ENCODE assay signal across 19 cellular contexts in the genomic region with DNA sequence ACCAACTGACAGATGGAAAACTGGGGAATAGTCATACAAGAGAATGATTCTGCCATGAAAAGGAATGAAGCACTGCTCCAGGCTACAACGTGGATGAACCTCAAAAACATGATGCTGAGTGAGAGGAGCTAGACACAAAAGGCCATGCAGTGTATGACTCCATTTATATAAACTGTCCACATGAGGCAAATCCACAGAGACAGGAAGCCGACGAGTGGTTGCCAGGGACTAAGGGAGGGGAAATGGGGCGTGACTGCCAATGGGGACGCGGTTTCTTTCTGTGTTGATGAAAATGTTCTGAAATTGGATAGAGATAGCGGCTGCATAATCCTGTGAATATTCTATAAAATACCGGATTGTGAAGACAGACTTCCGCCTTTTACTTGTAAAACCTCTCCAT. TPM values are rescaled to one million over a fixed set of nuclear protein-coding genes. Genes with fewer than 3 reads are reported as not detected.
DNase-seq lines count a peak whose midpoint lies in the region; ATAC-seq and TF ChIP-seq lines count a peak whose summit lies in the region.
"Had no signal": no experiment of that assay in that cellular context is flagged by ENCODE, and none has a peak within 500 bp of the region (broad histone marks: within the 10 kb centered on the region; RNA-seq: fewer than 3 reads in every experiment).

No MANE protein-coding gene starts in this region.

- no peak for ATAC-seq in HG03520 (IDR thresholded peaks at IDR 0.05; ENCODE audit: unreplicated experiment)
- no peak for ATAC-seq in GM19463 (IDR thresholded peaks at IDR 0.05; ENCODE audit: unreplicated experiment)

- DNase-seq in NCI-H187 (lab: John Stamatoyannopoulos, UW) (peak; percentile 2 to 5), NCI-H187 treated with DMSO at 0.1 percent for 48 hours (lab: John Stamatoyannopoulos, UW) (no peak), NCI-H345 treated with DMSO at 0.1 percent for 48 hours (lab: John Stamatoyannopoulos, UW; ENCODE audit: unreplicated experiment) (peak; percentile 16), fibroblast of the aortic adventitia (ENCODE audit: low read depth) (peak; percentile 26), renal cortical epithelial cell (ENCODE audit: low read depth) (peak; percentile 43), SKM-1 treated with dmso at 0.1 percent for 144 hours (lab: John Stamatoyannopoulos, UW; ENCODE audit: unreplicated experiment) (no peak)
- DNase-seq: 8988T; activated CD4-positive, alpha-beta T cell treated with anti-CD3 and anti-CD28 coated beads, Interleukin-2, amount 10 ng/mL, durations not matched to agents 7 days and 5 days; activated effector memory CD4-positive, alpha-beta T cell treated with Interleukin-2 at 50 U/mL for 16 hours; brain microvascular endothelial cell; endodermal cell; mammary epithelial cell; NCI-H1694 treated with DMSO at 0.1 percent for 48 hours; stimulated activated CD4-positive, alpha-beta T cell treated with anti-CD3 and anti-CD28 coated beads, Interleukin-12 subunit alpha, Interleukin-12 subunit beta, amount 100 ng/mL, for 4 hours; T-helper 1 cell had no signal

- TF ChIP-seq CTCF in fibroblast of the aortic adventitia (IDR thresholded peaks at IDR 0.05; ENCODE audit: insufficient read depth, low read length) = no peak

- H3K4me3 ChIP-seq in fibroblast of the aortic adventitia (ENCODE audit: low read depth, low read length) = no peak overlapping the region
- H3K4me3 ChIP-seq: hepatocyte, tibial artery had no signal

RNA-seq across cellular contexts. Expression of a gene that starts 10.2 kb away (rescaled TPM):
- total RNA-seq in fibroblast of the aortic adventitia (ENCODE audit: low replicate concordance) = 85.2 and 122 TPM in 2 replicates
- total RNA-seq in renal cortical epithelial cell = 66.9 and 88.5 TPM in 2 replicates

RNA-seq across cellular contexts. Expression of a gene that starts 11.2 kb away (rescaled TPM):
- total RNA-seq in fibroblast of the aortic adventitia (ENCODE audit: low replicate concordance) (1.4 and 3.3 TPM in 2 replicates), renal cortical epithelial cell (1.9 and 8.7 TPM in 2 replicates)

RNA-seq across cellular contexts. Expression of a gene that starts 21.7 kb away (rescaled TPM):
- total RNA-seq in fibroblast of the aortic adventitia (ENCODE audit: low replicate concordance) (4.2 and 7.1 TPM in 2 replicates), renal cortical epithelial cell (3.0 and 6.9 TPM in 2 replicates)

Comparison
In these comparisons a context has a peak if more than half of its experiments do, and no peak if none do; other contexts are left out.
1. DNase-seq: peak in NCI-H187 (2 of 2), NCI-H345 treated with DMSO at 0.1 percent for 48 hours (single experiment), fibroblast of the aortic adventitia (single experiment) and renal cortical epithelial cell (single experiment); none in NCI-H187 treated with DMSO at 0.1 percent for 48 hours (single experiment) and SKM-1 treated with dmso at 0.1 percent for 144 hours (single experiment).